Comparison of ENCODE assay signal across 8 cellular contexts in the genomic region with DNA sequence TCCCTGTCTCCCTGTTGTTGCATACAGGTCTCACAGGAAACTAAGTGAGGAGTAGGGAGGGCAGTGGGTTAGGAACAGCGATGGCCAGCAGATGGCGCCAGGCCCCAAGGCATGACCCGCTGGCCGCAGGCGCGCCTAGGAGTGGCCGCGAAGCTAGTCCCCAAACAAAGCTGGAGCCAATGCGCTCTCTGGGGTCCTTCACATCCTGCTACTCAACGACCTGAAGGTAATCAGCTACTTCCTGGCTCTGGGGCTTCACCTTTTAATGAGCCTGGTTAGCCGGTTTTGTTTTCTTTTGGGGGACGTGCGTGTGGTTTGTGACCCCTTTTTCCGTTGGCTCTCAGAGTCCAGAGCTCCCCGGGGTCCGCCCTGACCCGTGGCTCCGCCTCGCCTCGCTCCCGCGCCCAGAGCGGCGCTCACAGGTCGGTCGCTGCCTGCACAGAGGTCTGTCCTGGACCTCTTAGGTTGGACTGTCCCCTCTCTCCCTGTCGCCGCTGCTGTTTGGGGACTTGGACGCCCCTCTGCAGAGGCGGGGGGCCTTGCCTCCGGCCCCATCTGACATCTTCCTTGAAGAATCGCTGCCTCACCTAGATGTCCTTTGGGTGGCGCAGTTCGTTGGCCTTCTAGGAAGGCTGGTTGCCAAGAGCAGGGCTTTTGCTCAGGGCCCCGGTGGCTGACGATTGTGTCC.
DNase-seq lines count a peak whose midpoint lies in the region; ATAC-seq and TF ChIP-seq lines count a peak whose summit lies in the region.

No MANE protein-coding gene starts in this region.

- peak overlapping the region in 2 of 4 donors; percentile 46 to 50 for H3K4me3 Mint-ChIP-seq in CD4-positive, CD25-positive, alpha-beta regulatory T cell

- H3K36me3 ChIP-seq in CD4-positive, CD25-positive, alpha-beta regulatory T cell (ENCODE audit: control insufficient read depth, insufficient read depth, low read length): no peaks in the 10 kb centered on the region
- H3K36me3 ChIP-seq in OCI-LY3 (replicated peaks; ENCODE audit: low read depth, low read length) (no peaks in the 10 kb centered on the region), esophagus squamous epithelium (no peaks in the 10 kb centered on the region)

- intact Hi-C loops in esophagus squamous epithelium (cut with DNase I): no loop called here

- H3K27me3 ChIP-seq in CD4-positive, CD25-positive, alpha-beta regulatory T cell (ENCODE audit: control insufficient read depth, insufficient read depth, low read length): peaks cover 10% of the 10 kb centered on the region
- H3K27me3 ChIP-seq in OCI-LY3 (ENCODE audit: low read depth, low read length): peaks cover 10% of the 10 kb centered on the region
- H3K27me3 ChIP-seq in esophagus squamous epithelium: peaks cover 0 to 65% (median 0%) of the 10 kb centered on the region in 4 donors

- no peak for TF ChIP-seq POLR2A in esophagus squamous epithelium (IDR thresholded peaks at IDR 0.05)

- peak overlapping the region; percentile 76 for H3K4me2 ChIP-seq in OCI-LY3 (ENCODE audit: low read length)

- H2AFZ ChIP-seq in OCI-LY3 (ENCODE audit: low read depth, low read length): peak overlapping the region; percentile 100

- H3K4me1 Mint-ChIP-seq in CD4-positive, CD25-positive, alpha-beta regulatory T cell: peaks cover 0 to 3% (median 1%) of the 10 kb centered on the region in 4 donors

- peak; percentile 96 for TF ChIP-seq CTCF in OCI-LY3 (IDR thresholded peaks at IDR 0.05; ENCODE audit: low read depth, low read length)
- TF ChIP-seq CTCF in esophagus squamous epithelium (IDR thresholded peaks at IDR 0.05): peak; percentile 85 to 91 (median 88)

- H3K36me3 Mint-ChIP-seq in CD4-positive, CD25-positive, alpha-beta regulatory T cell: no peaks in the 10 kb centered on the region

- no peaks in the 10 kb centered on the region for H4K20me1 ChIP-seq in OCI-LY3 (ENCODE audit: insufficient read depth, low read length)

- no peaks in the 10 kb centered on the region for H3K9me3 ChIP-seq in CD4-positive, CD25-positive, alpha-beta regulatory T cell (ENCODE audit: control insufficient read depth in 2 of 2, low read length in 2 of 2)
- H3K9me3 ChIP-seq in OCI-LY3 (ENCODE audit: insufficient read depth, low read length): no peaks in the 10 kb centered on the region
- H3K9me3 ChIP-seq in esophagus squamous epithelium: no peaks in the 10 kb centered on the region

- no peaks in the 10 kb centered on the region for H3K79me2 ChIP-seq in OCI-LY3 (ENCODE audit: low read length)

- H3K27ac ChIP-seq in CD4-positive, CD25-positive, alpha-beta regulatory T cell (ENCODE audit: insufficient read depth, low read length, poor library complexity, severe bottlenecking): no peak overlapping the region
- no peak overlapping the region for H3K27ac ChIP-seq in OCI-LY3 (ENCODE audit: low read length)
- H3K27ac ChIP-seq in esophagus squamous epithelium: no peak overlapping the region

- H3K27me3 Mint-ChIP-seq in CD4-positive, CD25-positive, alpha-beta regulatory T cell: peaks cover 33% of the 10 kb centered on the region

- peak overlapping the region; percentile 66 for H3K4me3 ChIP-seq in CD4-positive, CD25-positive, alpha-beta regulatory T cell (ENCODE audit: low read depth, low read length)
- H3K4me3 ChIP-seq in OCI-LY3 (ENCODE audit: low read length) (peak overlapping the region; percentile 76), esophagus squamous epithelium (peak overlapping the region; percentile 5 to 68 (median 39))

- peaks cover 10% of the 10 kb centered on the region for H3K4me1 ChIP-seq in CD4-positive, CD25-positive, alpha-beta regulatory T cell (ENCODE audit: control insufficient read depth, insufficient read depth, low read length, poor library complexity, severe bottlenecking)
- peaks cover 3% of the 10 kb centered on the region; the same call in 1 of the 2 replicates for H3K4me1 ChIP-seq in OCI-LY3 (ENCODE audit: low read length)
- peaks cover 0 to 13% (median 11%) of the 10 kb centered on the region in 3 donors for H3K4me1 ChIP-seq in esophagus squamous epithelium

- H3K9me3 Mint-ChIP-seq in CD4-positive, CD25-positive, alpha-beta regulatory T cell: no peaks in the 10 kb centered on the region

- no peak overlapping the region for H3K27ac Mint-ChIP-seq in CD4-positive, CD25-positive, alpha-beta regulatory T cell

- H3K9ac ChIP-seq in OCI-LY3 (ENCODE audit: low read length): peak overlapping the region; percentile 52

- 2% methylated on average over 16 to 19 of the region's 36 CpGs for WGBS in esophagus squamous epithelium, 2 donors

- peak; percentile 82 to 87 for ATAC-seq in CD4-positive, CD25-positive, alpha-beta regulatory T cell (ENCODE audit: low read depth in 2 of 2)
- peak; percentile 69 for ATAC-seq in GM19324 (IDR thresholded peaks at IDR 0.05; ENCODE audit: low FRiP score, unreplicated experiment)

- DNase-seq in CD4-positive, CD25-positive, alpha-beta regulatory T cell: peak; percentile 58 to 77 (median 70)
- DNase-seq in HK-2 (ENCODE audit: unreplicated experiment) (peak; percentile 82), esophagus squamous epithelium (lab: John Stamatoyannopoulos, UW) (peak; percentile 6), myocyte (ENCODE audit: low read depth) (peak; percentile 78)
- peak; percentile 81 for DNase-seq in activated T-cell treated with anti-CD3 and anti-CD28 coated beads, Interleukin-2, amount 50 U/mL, for 1 hour
- peak; percentile 54 to 60 for DNase-seq in stimulated activated CD8-positive, alpha-beta memory T cell treated with anti-CD3 and anti-CD28 coated beads, Interleukin-7, amount 100 ng/mL, for 1 hour (ENCODE audit: low read depth in 2 of 2)

Comparison
In these comparisons a context has a peak if more than half of its experiments do, and no peak if none do; other contexts are left out.
1. DNase-seq: peak in every context shown above with its lines; median percentile 82 in HK-2; 81 in activated T-cell treated with anti-CD3 and anti-CD28 coated beads, Interleukin-2, amount 50 U/mL, for 1 hour; 78 in myocyte; 70 in CD4-positive, CD25-positive, alpha-beta regulatory T cell; 57 in stimulated activated CD8-positive, alpha-beta memory T cell treated with anti-CD3 and anti-CD28 coated beads, Interleukin-7, amount 100 ng/mL, for 1 hour; 6 in esophagus squamous epithelium.